Comparison of ENCODE assay signal across 10 cellular contexts in genomic region chr4:6692806-6693205, GRCh38. TPM values are rescaled to one million over a fixed set of nuclear protein-coding genes. Genes with fewer than 3 reads are reported as not detected.
A peak's percentile ranks its signal among the peaks of the same experiment; 100 is the strongest.
DNase-seq lines count a peak whose midpoint lies in the region; ATAC-seq and TF ChIP-seq lines count a peak whose summit lies in the region.
"Had no signal": no experiment of that assay in that cellular context is flagged by ENCODE, and none has a peak within 500 bp of the region (broad histone marks: within the 10 kb centered on the region; RNA-seq: fewer than 3 reads in every experiment).

No MANE protein-coding gene starts in this region.

- no peaks in the 10 kb centered on the region for H3K27me3 Mint-ChIP-seq in brain
- H3K27me3 Mint-ChIP-seq in natural killer cell treated with Interleukin-12 subunit alpha and Interleukin-12 subunit beta and Interleukin-15 and Interleukin-18, amount 100 ng/mL, for 72 hours = no peaks in the 10 kb centered on the region

- no peak overlapping the region; the same call in 1 of the 2 replicates for H3K18ac ChIP-seq in IMR-90 (ENCODE audit: low read depth, low read length)

- ATAC-seq in IMR-90 (ENCODE audit: low read depth) = peak; percentile 36
- ATAC-seq in natural killer cell treated with Interleukin-12 subunit alpha and Interleukin-12 subunit beta and Interleukin-15 and Interleukin-18, amount 100 ng/mL, for 72 hours = no peak
- ATAC-seq in HG03097 (IDR thresholded peaks at IDR 0.05; ENCODE audit: low FRiP score, unreplicated experiment) = no peak
- ATAC-seq: SK-N-SH treated with all-trans-retinoic acid at 6 μM for 48 hours had no signal

- H3K4me1 Mint-ChIP-seq in brain = peaks cover 14% of the 10 kb centered on the region
- H3K4me1 Mint-ChIP-seq in natural killer cell treated with Interleukin-12 subunit alpha and Interleukin-12 subunit beta and Interleukin-15 and Interleukin-18, amount 100 ng/mL, for 72 hours (ENCODE audit: low read depth in 2 of 2) = peaks cover 71 to 79% of the 10 kb centered on the region in 2 donors

- no peak for TF ChIP-seq RAD21 in IMR-90 (IDR thresholded peaks at IDR 0.05; ENCODE audit: low read length)

- H3K4me3 ChIP-seq in BLaER1 (no peak overlapping the region), IMR-90 (ENCODE audit: insufficient read depth, low read depth, low read length) (no peak overlapping the region)
- H3K4me3 ChIP-seq: dorsolateral prefrontal cortex had no signal

- no peak overlapping the region for H2AK5ac ChIP-seq in IMR-90 (ENCODE audit: low read depth, low read length)

- H4K20me1 ChIP-seq in BLaER1 (no peaks in the 10 kb centered on the region), IMR-90 (ENCODE audit: insufficient read depth, low read length) (no peaks in the 10 kb centered on the region; the same call in 1 of the 2 replicates)

- no peak overlapping the region for H2BK15ac ChIP-seq in IMR-90 (ENCODE audit: low read depth, low read length)

- no peaks in the 10 kb centered on the region for H3K36me3 ChIP-seq in BLaER1
- H3K36me3 ChIP-seq in IMR-90 (ENCODE audit: control insufficient read depth, insufficient read depth, low read length) = no peaks in the 10 kb centered on the region

- H3K4me1 ChIP-seq in BLaER1 = peaks cover 95% of the 10 kb centered on the region
- H3K4me1 ChIP-seq in IMR-90 (ENCODE audit: control insufficient read depth, insufficient read depth, low read length) = peaks cover 34% of the 10 kb centered on the region

- H3K9ac ChIP-seq in BLaER1 (peak overlapping the region; percentile 29; the same call in 1 of the 2 replicates), IMR-90 (ENCODE audit: low read depth, low read length) (no peak overlapping the region)

- H3K9me1 ChIP-seq in IMR-90 (ENCODE audit: insufficient read depth, low read length) = peaks cover 16% of the 10 kb centered on the region; the same call in 1 of the 2 replicates

- peak overlapping the region in 3 of 5 experiments; percentile 66 to 92 (median 76) for H3K27ac Mint-ChIP-seq in brain
- peak overlapping the region; percentile 96 to 98 for H3K27ac Mint-ChIP-seq in natural killer cell treated with Interleukin-12 subunit alpha and Interleukin-12 subunit beta and Interleukin-15 and Interleukin-18, amount 100 ng/mL, for 72 hours

- in situ Hi-C loops in IMR-90 (cut with MboI; ENCODE audit: low sequenced_read_pairs) = no loop called here

- CTCF ChIA-PET in IMR-90 (lab: Yijun Ruan, JAX) = no interaction called here

- H3K4ac ChIP-seq in IMR-90 (ENCODE audit: low read depth, low read length) = 0 out of 2 replicates have a peak overlapping the region, but pooled peaks have one; percentile 22

- no TSS peak for BruUV-seq in IMR-90 (replicated peaks; lab: Mats Ljungman, UMichigan)

- no peak overlapping the region for H2AFZ ChIP-seq in IMR-90 (replicated peaks; ENCODE audit: low read length, poor library complexity)

- H2BK5ac ChIP-seq in IMR-90 (ENCODE audit: low read depth, low read length, poor library complexity, severe bottlenecking) = no peak overlapping the region

- H3K27me3 ChIP-seq in BLaER1 = no peaks in the 10 kb centered on the region
- H3K27me3 ChIP-seq in IMR-90 (ENCODE audit: control insufficient read depth, insufficient read depth, low read length) = no peaks in the 10 kb centered on the region
- H3K27me3 ChIP-seq: dorsolateral prefrontal cortex had no signal

- no peak overlapping the region for H3K23ac ChIP-seq in IMR-90 (ENCODE audit: low read depth, low read length)

- dilution Hi-C loops in IMR-90 (cut with HindIII; ENCODE audit: low sequenced_read_pairs, unreplicated experiment) = no loop called here

- no peak overlapping the region for H4K8ac ChIP-seq in IMR-90 (ENCODE audit: low read depth in 2 of 2, low read length in 2 of 2)

- no peak overlapping the region for H4K91ac ChIP-seq in IMR-90 (ENCODE audit: insufficient read depth, low read depth, low read length)

- H3K27ac ChIP-seq in BLaER1 (peak overlapping the region; percentile 58), IMR-90 (ENCODE audit: insufficient read depth, low read length) (peak overlapping the region; percentile 18; the same call in 1 of the 2 replicates)
- H3K27ac ChIP-seq: dorsolateral prefrontal cortex had no signal

- no peaks in the 10 kb centered on the region for H3K9me3 Mint-ChIP-seq in brain
- H3K9me3 Mint-ChIP-seq in natural killer cell treated with Interleukin-12 subunit alpha and Interleukin-12 subunit beta and Interleukin-15 and Interleukin-18, amount 100 ng/mL, for 72 hours = no peaks in the 10 kb centered on the region

- H3K79me1 ChIP-seq in IMR-90 (ENCODE audit: low read depth in 1 of 2, low read length in 2 of 2) = peaks cover 0 to 21% of the 10 kb centered on the region in 2 experiments; a peak in 2 of 4 replicates

- no peak overlapping the region for H2AK9ac ChIP-seq in IMR-90 (replicated peaks; ENCODE audit: low read depth, low read length, poor library complexity)

- TF ChIP-seq POLR2A in IMR-90 (IDR thresholded peaks at IDR 0.05; ENCODE audit: low read depth, low read length) = no peak

- peak overlapping the region in 1 of 5 experiments; percentile 20 for H3K4me3 Mint-ChIP-seq in brain
- peak overlapping the region; percentile 62 for H3K4me3 Mint-ChIP-seq in natural killer cell treated with Interleukin-12 subunit alpha and Interleukin-12 subunit beta and Interleukin-15 and Interleukin-18, amount 100 ng/mL, for 72 hours

- no CpG with 5 or more reads among the region's 3 CpGs for WGBS in IMR-90 (ENCODE audit: extremely low coverage in 2 of 2, insufficient read length in 1 of 2), 2 experiments

- H3K14ac ChIP-seq in IMR-90 (replicated peaks; ENCODE audit: low read depth, low read length) = no peak overlapping the region

- POLR2A ChIA-PET in IMR-90 (lab: Charles Lee; ENCODE audit: unreplicated experiment) = no interaction called here

- no peak for TF ChIP-seq CTCF in IMR-90 (conservative IDR thresholded peaks at IDR 0.05; ENCODE audit: low read depth, low read length)
- no peak for TF ChIP-seq CTCF in brain (conservative IDR thresholded peaks at IDR 0.05)

- H2BK20ac ChIP-seq in IMR-90 (ENCODE audit: low read depth, low read length) = no peak overlapping the region

- H3K36me3 Mint-ChIP-seq in brain = no peaks in the 10 kb centered on the region
- no peaks in the 10 kb centered on the region for H3K36me3 Mint-ChIP-seq in natural killer cell treated with Interleukin-12 subunit alpha and Interleukin-12 subunit beta and Interleukin-15 and Interleukin-18, amount 100 ng/mL, for 72 hours

- DNase-seq in IMR-90 = peak; percentile 42
- no peak for DNase-seq in natural killer cell treated with Interleukin-12 subunit alpha and Interleukin-12 subunit beta and Interleukin-15 and Interleukin-18, amount 100 ng/mL, for 72 hours (ENCODE audit: low spot score)
- no peak for DNase-seq in NCI-H1105 treated with DMSO at 0.1 percent for 48 hours (lab: John Stamatoyannopoulos, UW)
- no peak for DNase-seq in cerebellar cortex (ENCODE audit: low spot score)
- DNase-seq in COLO668 (lab: John Stamatoyannopoulos, UW; ENCODE audit: unreplicated experiment) = no peak
- DNase-seq: dorsolateral prefrontal cortex had no signal

- H3K56ac ChIP-seq in IMR-90 (ENCODE audit: extremely low read depth, insufficient read depth, low read length) = no peak overlapping the region

- H3K9me3 ChIP-seq in BLaER1 = no peaks in the 10 kb centered on the region
- H3K9me3 ChIP-seq in IMR-90 (ENCODE audit: control insufficient read depth, insufficient read depth, low read length) = no peaks in the 10 kb centered on the region

- peak overlapping the region; percentile 23; the same call in 1 of the 2 replicates for H4K5ac ChIP-seq in IMR-90 (ENCODE audit: low read depth, low read length)

- H3K4me2 ChIP-seq in BLaER1 = peak overlapping the region; percentile 77
- H3K4me2 ChIP-seq in IMR-90 (ENCODE audit: low read depth, low read length) = no peak overlapping the region

- intact Hi-C loops in IMR-90 (cut with micrococcal nuclease) = loop anchor here (2.0 kb wide), 1 partner anchor 16 kb away; the partner anchor contains the start of gene MRFAP1L1

- no peak overlapping the region for H2BK120ac ChIP-seq in IMR-90 (ENCODE audit: low read depth, low read length)

TF ChIP-seq in IMR-90, 13 proteins besides CTCF, POLR2A, EP300 and RAD21 (continues in another document):
- TF ChIP-seq RCOR1 (IDR thresholded peaks at IDR 0.05; ENCODE audit: insufficient replicate concordance, low read length) = no peak
- no peak for TF ChIP-seq RFX5 (IDR thresholded peaks at IDR 0.05; ENCODE audit: low read depth, low read length)
- TF ChIP-seq MAZ (IDR thresholded peaks at IDR 0.05; ENCODE audit: borderline replicate concordance, low read depth, low read length) = no peak
- no peak for TF ChIP-seq SMC3 (IDR thresholded peaks at IDR 0.05; ENCODE audit: low read depth, low read length)

RNA-seq across cellular contexts. Expression of gene S100P, which starts 0.9 kb away (rescaled TPM):
- not detected in 2 replicates for total RNA-seq in IMR-90 (2012; rRNA removed)
- polyA plus RNA-seq in IMR-90 (2012; rRNA removed) = not detected in 2 replicates
- polyA plus RNA-seq in IMR-90 (2012; cell fraction: cytosol; rRNA removed) = not detected in 2 replicates
- polyA plus RNA-seq in IMR-90 (2012; cell fraction: nucleus; rRNA removed; ENCODE audit: low replicate concordance) = 0.06 TPM in 1 of 2 replicates, not detected in the other
- polyA plus RNA-seq in brain (ENCODE audit: insufficient read depth, low read depth, low replicate concordance) = 0.85 TPM
- total RNA-seq in natural killer cell treated with Interleukin-12 subunit alpha and Interleukin-12 subunit beta and Interleukin-15 and Interleukin-18, amount 100 ng/mL, for 72 hours = 1 to 10 TPM; 4.5 to 5.1 TPM

RNA-seq across cellular contexts. Expression of gene MRFAP1L1, which starts 16.9 kb away (rescaled TPM):
- total RNA-seq in IMR-90 (2012; rRNA removed) = 31.7 and 64.2 TPM in 2 replicates
- polyA plus RNA-seq in IMR-90 (2012; rRNA removed) = 41.7 and 47.0 TPM in 2 replicates
- polyA plus RNA-seq in IMR-90 (2012; cell fraction: cytosol; rRNA removed) = 21.2 and 35.5 TPM in 2 replicates
- polyA plus RNA-seq in IMR-90 (2012; cell fraction: nucleus; rRNA removed; ENCODE audit: low replicate concordance) = 7.2 and 19.4 TPM in 2 replicates
- 83.7 TPM for polyA plus RNA-seq in brain (ENCODE audit: insufficient read depth, low read depth, low replicate concordance)
- 10 to 100 TPM; 44.0 to 55.1 TPM for total RNA-seq in natural killer cell treated with Interleukin-12 subunit alpha and Interleukin-12 subunit beta and Interleukin-15 and Interleukin-18, amount 100 ng/mL, for 72 hours

RNA-seq across cellular contexts. Expression of gene BLOC1S4, which starts 23.2 kb away (rescaled TPM):
- total RNA-seq in IMR-90 (2012; rRNA removed) = 8.8 and 13.3 TPM in 2 replicates
- polyA plus RNA-seq in IMR-90 (2012; rRNA removed) (22.1 and 24.2 TPM in 2 replicates), brain (ENCODE audit: insufficient read depth, low read depth, low replicate concordance) (11.0 TPM)
- polyA plus RNA-seq in IMR-90 (2012; cell fraction: cytosol; rRNA removed) = 7.3 and 27.7 TPM in 2 replicates
- polyA plus RNA-seq in IMR-90 (2012; cell fraction: nucleus; rRNA removed; ENCODE audit: low replicate concordance) = 8.6 and 17.4 TPM in 2 replicates
- total RNA-seq in natural killer cell treated with Interleukin-12 subunit alpha and Interleukin-12 subunit beta and Interleukin-15 and Interleukin-18, amount 100 ng/mL, for 72 hours = 10 to 100 TPM; 15.9 to 16.7 TPM

RNA-seq across cellular contexts. Expression of gene MRFAP1, which starts 52.3 kb away (rescaled TPM):
- total RNA-seq in IMR-90 (2012; rRNA removed) = 65.4 and 131 TPM in 2 replicates
- 268 and 279 TPM in 2 replicates for polyA plus RNA-seq in IMR-90 (2012; rRNA removed)
- 176 and 281 TPM in 2 replicates for polyA plus RNA-seq in IMR-90 (2012; cell fraction: cytosol; rRNA removed)
- 72.6 and 119 TPM in 2 replicates for polyA plus RNA-seq in IMR-90 (2012; cell fraction: nucleus; rRNA removed; ENCODE audit: low replicate concordance)
- 526 TPM for polyA plus RNA-seq in brain (ENCODE audit: insufficient read depth, low read depth, low replicate concordance)
- 100 to 1,000 TPM; 102 to 123 TPM for total RNA-seq in natural killer cell treated with Interleukin-12 subunit alpha and Interleukin-12 subunit beta and Interleukin-15 and Interleukin-18, amount 100 ng/mL, for 72 hours
